1 cellular context compared by ENCODE assay signal in the genomic region with DNA sequence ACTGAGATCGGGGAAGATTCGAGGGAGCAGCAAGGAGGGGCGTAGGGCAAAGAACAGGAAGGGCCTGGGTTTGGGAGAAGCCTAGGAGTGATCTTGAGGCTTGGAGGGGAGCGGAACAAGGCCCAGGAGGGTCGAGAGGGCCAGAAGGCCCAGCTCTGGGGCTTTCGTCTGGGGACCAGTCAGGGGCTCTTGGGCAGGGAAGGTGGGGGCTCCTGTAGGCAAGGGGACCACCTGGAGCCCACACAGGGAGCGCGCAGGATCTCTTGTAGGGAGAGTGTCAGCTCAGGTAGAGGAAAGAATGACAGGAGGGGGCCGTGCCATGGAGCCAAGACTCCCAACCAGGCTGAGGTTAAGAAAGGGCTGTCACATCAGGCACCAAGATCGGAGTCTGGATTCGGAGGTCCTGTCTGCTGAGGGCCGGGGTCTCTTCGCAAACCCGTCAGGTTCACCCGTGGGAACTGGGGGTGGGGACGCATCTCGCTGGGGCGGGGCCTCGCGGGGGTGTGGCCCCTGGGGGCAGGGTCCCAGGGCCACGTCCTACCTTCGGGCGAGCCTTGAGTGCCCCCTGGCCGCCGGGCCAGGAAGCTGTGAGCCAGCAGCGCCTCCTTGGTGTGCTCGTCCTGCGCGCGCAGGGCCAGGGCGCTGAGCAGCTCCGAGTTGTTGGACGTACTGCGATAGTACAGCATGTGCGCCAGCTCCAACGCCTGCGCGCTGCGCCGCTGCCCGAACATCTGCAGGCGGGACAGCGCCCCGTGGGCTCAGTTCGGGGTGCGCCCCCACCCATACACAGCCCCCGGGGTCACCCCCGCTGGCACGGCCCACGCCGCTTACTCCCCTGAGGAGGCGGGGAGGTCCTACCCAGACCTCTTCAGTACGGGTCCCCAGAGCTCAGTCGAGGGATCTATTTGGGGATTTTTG.
TF ChIP-seq lines count a peak whose summit lies in the region.

No MANE protein-coding gene starts in this region.

TF ChIP-seq in K562, 482 proteins besides CTCF, POLR2A, EP300 and RAD21 (continued from another document and continues in another):
- TF ChIP-seq, protein P1, sequence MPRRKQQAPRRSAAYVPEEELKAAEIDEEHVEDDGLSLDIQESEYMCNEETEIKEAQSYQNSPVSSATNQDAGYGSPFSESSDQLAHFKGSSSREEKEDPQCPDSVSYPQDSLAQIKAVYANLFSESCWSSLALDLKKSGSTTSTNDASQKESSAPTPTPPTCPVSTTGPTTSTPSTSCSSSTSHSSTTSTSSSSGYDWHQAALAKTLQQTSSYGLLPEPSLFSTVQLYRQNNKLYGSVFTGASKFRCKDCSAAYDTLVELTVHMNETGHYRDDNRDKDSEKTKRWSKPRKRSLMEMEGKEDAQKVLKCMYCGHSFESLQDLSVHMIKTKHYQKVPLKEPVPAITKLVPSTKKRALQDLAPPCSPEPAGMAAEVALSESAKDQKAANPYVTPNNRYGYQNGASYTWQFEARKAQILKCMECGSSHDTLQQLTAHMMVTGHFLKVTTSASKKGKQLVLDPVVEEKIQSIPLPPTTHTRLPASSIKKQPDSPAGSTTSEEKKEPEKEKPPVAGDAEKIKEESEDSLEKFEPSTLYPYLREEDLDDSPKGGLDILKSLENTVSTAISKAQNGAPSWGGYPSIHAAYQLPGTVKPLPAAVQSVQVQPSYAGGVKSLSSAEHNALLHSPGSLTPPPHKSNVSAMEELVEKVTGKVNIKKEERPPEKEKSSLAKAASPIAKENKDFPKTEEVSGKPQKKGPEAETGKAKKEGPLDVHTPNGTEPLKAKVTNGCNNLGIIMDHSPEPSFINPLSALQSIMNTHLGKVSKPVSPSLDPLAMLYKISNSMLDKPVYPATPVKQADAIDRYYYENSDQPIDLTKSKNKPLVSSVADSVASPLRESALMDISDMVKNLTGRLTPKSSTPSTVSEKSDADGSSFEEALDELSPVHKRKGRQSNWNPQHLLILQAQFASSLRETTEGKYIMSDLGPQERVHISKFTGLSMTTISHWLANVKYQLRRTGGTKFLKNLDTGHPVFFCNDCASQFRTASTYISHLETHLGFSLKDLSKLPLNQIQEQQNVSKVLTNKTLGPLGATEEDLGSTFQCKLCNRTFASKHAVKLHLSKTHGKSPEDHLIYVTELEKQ (CRISPR knock-in tag; IDR thresholded peaks at IDR 0.05): no peak
- TF ChIP-seq CC2D1A (IDR thresholded peaks at IDR 0.05) (peak; percentile 36; the same call in 1 of the 2 replicates), TFAM (CRISPR knock-in tag; conservative IDR thresholded peaks at IDR 0.05) (no peak), BRCA1 (IDR thresholded peaks at IDR 0.05) (no peak), BRCA1 (CRISPR knock-in tag; IDR thresholded peaks at IDR 0.05) (no peak), ATF7 (IDR thresholded peaks at IDR 0.05) (peak; percentile 61; the same call in 1 of the 2 replicates), KDM5B (IDR thresholded peaks at IDR 0.05; ENCODE audit: insufficient replicate concordance, low read depth, low read length) (peak; percentile 19), ZNF551 (CRISPR knock-in tag; IDR thresholded peaks at IDR 0.05) (no peak), ELK1 (CRISPR knock-in tag; IDR thresholded peaks at IDR 0.05) (no peak), NCOA4 (IDR thresholded peaks at IDR 0.05; ENCODE audit: partially characterized antibody) (no peak), PBX2 (CRISPR knock-in tag; IDR thresholded peaks at IDR 0.05; ENCODE audit: low read depth) (no peak), PBX2 (tag; conservative IDR thresholded peaks at IDR 0.05; ENCODE audit: low read depth) (no peak), MYC (IDR thresholded peaks at IDR 0.05; ENCODE audit: low read depth, low read length) (peak; percentile 94), MYC (CRISPR knock-in tag; IDR thresholded peaks at IDR 0.05; ENCODE audit: borderline replicate concordance, low read depth) (0 out of 2 replicates have a peak, but pooled peaks have one; percentile 25), SNRNP70 (optimal IDR thresholded peaks at IDR 0.05; ENCODE audit: low read depth, low read length) (no peak), CHD2 (IDR thresholded peaks at IDR 0.05; ENCODE audit: low read depth, low read length) (peak; percentile 24; the same call in 1 of the 2 replicates), TAF7 (tag; IDR thresholded peaks at IDR 0.05) (no peak), MTA1 (IDR thresholded peaks at IDR 0.05; ENCODE audit: borderline replicate concordance) (no peak), ESRRA (IDR thresholded peaks at IDR 0.05; ENCODE audit: borderline replicate concordance, low read depth) (peak; percentile 15), RBFOX2 (IDR thresholded peaks at IDR 0.05; ENCODE audit: low read depth, low read length) (peak; percentile 86), TEAD2 (tag; IDR thresholded peaks at IDR 0.05) (no peak), TSC22D4 (tag; IDR thresholded peaks at IDR 0.05) (no peak), CTBP1 (IDR thresholded peaks at IDR 0.05; ENCODE audit: borderline replicate concordance) (peak; percentile 69), ZNF696 (CRISPR knock-in tag; conservative IDR thresholded peaks at IDR 0.05) (no peak), ZNF224 (CRISPR knock-in tag; IDR thresholded peaks at IDR 0.05) (no peak), CBFB (CRISPR knock-in tag; IDR thresholded peaks at IDR 0.05) (no peak), ZFP36 (IDR thresholded peaks at IDR 0.05; ENCODE audit: low read depth, low read length, partially characterized antibody) (no peak), RBM15 (IDR thresholded peaks at IDR 0.05; ENCODE audit: insufficient read depth, low read length) (no peak), ZSCAN32 (CRISPR knock-in tag; IDR thresholded peaks at IDR 0.05) (no peak), PTTG1 (tag; IDR thresholded peaks at IDR 0.05; ENCODE audit: low read depth) (no peak)
- TF ChIP-seq, protein P2, sequence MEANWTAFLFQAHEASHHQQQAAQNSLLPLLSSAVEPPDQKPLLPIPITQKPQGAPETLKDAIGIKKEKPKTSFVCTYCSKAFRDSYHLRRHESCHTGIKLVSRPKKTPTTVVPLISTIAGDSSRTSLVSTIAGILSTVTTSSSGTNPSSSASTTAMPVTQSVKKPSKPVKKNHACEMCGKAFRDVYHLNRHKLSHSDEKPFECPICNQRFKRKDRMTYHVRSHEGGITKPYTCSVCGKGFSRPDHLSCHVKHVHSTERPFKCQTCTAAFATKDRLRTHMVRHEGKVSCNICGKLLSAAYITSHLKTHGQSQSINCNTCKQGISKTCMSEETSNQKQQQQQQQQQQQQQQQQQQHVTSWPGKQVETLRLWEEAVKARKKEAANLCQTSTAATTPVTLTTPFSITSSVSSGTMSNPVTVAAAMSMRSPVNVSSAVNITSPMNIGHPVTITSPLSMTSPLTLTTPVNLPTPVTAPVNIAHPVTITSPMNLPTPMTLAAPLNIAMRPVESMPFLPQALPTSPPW (CRISPR knock-in tag; IDR thresholded peaks at IDR 0.05): peak; percentile 82
- TF ChIP-seq, protein P3, sequence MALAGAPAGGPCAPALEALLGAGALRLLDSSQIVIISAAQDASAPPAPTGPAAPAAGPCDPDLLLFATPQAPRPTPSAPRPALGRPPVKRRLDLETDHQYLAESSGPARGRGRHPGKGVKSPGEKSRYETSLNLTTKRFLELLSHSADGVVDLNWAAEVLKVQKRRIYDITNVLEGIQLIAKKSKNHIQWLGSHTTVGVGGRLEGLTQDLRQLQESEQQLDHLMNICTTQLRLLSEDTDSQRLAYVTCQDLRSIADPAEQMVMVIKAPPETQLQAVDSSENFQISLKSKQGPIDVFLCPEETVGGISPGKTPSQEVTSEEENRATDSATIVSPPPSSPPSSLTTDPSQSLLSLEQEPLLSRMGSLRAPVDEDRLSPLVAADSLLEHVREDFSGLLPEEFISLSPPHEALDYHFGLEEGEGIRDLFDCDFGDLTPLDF (CRISPR knock-in tag; IDR thresholded peaks at IDR 0.05): no peak
- TF ChIP-seq, protein P4, sequence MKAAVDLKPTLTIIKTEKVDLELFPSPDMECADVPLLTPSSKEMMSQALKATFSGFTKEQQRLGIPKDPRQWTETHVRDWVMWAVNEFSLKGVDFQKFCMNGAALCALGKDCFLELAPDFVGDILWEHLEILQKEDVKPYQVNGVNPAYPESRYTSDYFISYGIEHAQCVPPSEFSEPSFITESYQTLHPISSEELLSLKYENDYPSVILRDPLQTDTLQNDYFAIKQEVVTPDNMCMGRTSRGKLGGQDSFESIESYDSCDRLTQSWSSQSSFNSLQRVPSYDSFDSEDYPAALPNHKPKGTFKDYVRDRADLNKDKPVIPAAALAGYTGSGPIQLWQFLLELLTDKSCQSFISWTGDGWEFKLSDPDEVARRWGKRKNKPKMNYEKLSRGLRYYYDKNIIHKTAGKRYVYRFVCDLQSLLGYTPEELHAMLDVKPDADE (conservative IDR thresholded peaks at IDR 0.05; ENCODE audit: control insufficient read depth, low read depth, low read length): peak; percentile 62; the same call in 1 of the 2 replicates
- TF ChIP-seq, protein P5, sequence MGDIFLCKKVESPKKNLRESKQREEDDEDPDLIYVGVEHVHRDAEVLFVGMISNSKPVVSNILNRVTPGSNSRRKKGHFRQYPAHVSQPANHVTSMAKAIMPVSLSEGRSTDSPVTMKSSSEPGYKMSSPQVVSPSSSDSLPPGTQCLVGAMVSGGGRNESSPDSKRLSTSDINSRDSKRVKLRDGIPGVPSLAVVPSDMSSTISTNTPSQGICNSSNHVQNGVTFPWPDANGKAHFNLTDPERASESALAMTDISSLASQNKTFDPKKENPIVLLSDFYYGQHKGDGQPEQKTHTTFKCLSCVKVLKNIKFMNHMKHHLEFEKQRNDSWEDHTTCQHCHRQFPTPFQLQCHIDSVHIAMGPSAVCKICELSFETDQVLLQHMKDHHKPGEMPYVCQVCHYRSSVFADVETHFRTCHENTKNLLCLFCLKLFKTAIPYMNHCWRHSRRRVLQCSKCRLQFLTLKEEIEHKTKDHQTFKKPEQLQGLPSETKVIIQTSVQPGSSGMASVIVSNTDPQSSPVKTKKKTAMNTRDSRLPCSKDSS (IDR thresholded peaks at IDR 0.05; ENCODE audit: low read depth, partially characterized antibody): no peak
- TF ChIP-seq, protein P6, sequence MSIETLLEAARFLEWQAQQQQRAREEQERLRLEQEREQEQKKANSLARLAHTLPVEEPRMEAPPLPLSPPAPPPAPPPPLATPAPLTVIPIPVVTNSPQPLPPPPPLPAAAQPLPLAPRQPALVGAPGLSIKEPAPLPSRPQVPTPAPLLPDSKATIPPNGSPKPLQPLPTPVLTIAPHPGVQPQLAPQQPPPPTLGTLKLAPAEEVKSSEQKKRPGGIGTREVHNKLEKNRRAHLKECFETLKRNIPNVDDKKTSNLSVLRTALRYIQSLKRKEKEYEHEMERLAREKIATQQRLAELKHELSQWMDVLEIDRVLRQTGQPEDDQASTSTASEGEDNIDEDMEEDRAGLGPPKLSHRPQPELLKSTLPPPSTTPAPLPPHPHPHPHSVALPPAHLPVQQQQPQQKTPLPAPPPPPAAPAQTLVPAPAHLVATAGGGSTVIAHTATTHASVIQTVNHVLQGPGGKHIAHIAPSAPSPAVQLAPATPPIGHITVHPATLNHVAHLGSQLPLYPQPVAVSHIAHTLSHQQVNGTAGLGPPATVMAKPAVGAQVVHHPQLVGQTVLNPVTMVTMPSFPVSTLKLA (conservative IDR thresholded peaks at IDR 0.05): peak; percentile 77 to 86
- TF ChIP-seq, protein P7, sequence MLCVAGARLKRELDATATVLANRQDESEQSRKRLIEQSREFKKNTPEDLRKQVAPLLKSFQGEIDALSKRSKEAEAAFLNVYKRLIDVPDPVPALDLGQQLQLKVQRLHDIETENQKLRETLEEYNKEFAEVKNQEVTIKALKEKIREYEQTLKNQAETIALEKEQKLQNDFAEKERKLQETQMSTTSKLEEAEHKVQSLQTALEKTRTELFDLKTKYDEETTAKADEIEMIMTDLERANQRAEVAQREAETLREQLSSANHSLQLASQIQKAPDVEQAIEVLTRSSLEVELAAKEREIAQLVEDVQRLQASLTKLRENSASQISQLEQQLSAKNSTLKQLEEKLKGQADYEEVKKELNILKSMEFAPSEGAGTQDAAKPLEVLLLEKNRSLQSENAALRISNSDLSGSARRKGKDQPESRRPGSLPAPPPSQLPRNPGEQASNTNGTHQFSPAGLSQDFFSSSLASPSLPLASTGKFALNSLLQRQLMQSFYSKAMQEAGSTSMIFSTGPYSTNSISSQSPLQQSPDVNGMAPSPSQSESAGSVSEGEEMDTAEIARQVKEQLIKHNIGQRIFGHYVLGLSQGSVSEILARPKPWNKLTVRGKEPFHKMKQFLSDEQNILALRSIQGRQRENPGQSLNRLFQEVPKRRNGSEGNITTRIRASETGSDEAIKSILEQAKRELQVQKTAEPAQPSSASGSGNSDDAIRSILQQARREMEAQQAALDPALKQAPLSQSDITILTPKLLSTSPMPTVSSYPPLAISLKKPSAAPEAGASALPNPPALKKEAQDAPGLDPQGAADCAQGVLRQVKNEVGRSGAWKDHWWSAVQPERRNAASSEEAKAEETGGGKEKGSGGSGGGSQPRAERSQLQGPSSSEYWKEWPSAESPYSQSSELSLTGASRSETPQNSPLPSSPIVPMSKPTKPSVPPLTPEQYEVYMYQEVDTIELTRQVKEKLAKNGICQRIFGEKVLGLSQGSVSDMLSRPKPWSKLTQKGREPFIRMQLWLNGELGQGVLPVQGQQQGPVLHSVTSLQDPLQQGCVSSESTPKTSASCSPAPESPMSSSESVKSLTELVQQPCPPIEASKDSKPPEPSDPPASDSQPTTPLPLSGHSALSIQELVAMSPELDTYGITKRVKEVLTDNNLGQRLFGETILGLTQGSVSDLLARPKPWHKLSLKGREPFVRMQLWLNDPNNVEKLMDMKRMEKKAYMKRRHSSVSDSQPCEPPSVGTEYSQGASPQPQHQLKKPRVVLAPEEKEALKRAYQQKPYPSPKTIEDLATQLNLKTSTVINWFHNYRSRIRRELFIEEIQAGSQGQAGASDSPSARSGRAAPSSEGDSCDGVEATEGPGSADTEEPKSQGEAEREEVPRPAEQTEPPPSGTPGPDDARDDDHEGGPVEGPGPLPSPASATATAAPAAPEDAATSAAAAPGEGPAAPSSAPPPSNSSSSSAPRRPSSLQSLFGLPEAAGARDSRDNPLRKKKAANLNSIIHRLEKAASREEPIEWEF (CRISPR knock-in tag; IDR thresholded peaks at IDR 0.05): no peak
